In the genomic region with DNA sequence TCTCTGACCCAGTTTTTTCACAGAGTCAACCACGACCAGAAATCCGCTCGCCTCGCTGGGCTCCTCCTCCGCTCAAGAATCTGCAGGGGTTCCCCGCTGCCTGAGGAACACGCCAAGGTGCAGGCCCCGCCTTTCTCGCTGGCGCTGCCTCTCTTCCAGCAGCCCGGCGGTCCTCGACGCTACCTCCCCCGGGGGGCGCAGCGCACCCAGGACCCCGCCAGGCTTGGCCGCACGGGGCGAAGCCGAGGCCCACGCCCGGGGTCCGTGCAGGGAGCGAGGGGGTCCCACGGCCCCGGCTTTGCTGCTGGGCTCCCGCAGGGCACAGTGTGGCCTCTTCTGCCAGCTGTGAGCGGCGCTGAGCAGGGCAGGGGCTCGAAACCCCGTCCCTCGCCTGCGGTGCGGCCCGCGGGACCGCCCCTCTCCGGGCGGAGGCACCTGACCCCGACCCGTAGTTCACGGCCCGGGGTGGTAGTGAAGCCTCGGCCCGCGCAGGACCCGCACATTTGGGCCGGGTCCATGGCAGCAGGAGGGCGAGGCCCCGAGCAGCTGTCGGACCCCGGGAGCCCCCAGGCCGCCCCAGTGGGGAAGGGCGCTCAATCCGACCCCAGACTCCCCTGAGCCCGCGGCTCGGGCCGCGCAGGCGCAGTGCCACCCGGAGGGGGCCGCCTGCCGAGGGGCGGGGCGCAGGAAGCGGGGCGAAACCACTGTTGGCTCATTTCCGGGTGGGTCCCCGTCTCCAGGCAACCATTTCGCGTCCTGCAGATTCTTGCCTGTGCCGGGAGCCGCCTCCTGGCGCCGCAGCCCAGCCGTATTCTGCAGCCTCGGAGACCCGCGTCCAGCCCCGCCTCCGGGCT, we compare ENCODE assay signal across 1 cellular context.
TF ChIP-seq lines count a peak whose summit lies in the region.

No MANE protein-coding gene starts in this region.

TF ChIP-seq in GM12878, 131 proteins besides CTCF, POLR2A, EP300 and RAD21 (continued from another document):
- TF ChIP-seq, protein P1, sequence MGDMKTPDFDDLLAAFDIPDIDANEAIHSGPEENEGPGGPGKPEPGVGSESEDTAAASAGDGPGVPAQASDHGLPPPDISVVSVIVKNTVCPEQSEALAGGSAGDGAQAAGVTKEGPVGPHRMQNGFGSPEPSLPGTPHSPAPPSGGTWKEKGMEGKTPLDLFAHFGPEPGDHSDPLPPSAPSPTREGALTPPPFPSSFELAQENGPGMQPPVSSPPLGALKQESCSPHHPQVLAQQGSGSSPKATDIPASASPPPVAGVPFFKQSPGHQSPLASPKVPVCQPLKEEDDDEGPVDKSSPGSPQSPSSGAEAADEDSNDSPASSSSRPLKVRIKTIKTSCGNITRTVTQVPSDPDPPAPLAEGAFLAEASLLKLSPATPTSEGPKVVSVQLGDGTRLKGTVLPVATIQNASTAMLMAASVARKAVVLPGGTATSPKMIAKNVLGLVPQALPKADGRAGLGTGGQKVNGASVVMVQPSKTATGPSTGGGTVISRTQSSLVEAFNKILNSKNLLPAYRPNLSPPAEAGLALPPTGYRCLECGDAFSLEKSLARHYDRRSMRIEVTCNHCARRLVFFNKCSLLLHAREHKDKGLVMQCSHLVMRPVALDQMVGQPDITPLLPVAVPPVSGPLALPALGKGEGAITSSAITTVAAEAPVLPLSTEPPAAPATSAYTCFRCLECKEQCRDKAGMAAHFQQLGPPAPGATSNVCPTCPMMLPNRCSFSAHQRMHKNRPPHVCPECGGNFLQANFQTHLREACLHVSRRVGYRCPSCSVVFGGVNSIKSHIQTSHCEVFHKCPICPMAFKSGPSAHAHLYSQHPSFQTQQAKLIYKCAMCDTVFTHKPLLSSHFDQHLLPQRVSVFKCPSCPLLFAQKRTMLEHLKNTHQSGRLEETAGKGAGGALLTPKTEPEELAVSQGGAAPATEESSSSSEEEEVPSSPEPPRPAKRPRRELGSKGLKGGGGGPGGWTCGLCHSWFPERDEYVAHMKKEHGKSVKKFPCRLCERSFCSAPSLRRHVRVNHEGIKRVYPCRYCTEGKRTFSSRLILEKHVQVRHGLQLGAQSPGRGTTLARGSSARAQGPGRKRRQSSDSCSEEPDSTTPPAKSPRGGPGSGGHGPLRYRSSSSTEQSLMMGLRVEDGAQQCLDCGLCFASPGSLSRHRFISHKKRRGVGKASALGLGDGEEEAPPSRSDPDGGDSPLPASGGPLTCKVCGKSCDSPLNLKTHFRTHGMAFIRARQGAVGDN (IDR thresholded peaks at IDR 0.05), result peak; percentile 28
- TF ChIP-seq ASH2L (IDR thresholded peaks at IDR 0.05; ENCODE audit: borderline replicate concordance, low read depth), result no peak
- peak; percentile 45 for TF ChIP-seq RUNX3 (IDR thresholded peaks at IDR 0.05; ENCODE audit: low read length)
- TF ChIP-seq SMAD5 (IDR thresholded peaks at IDR 0.05; ENCODE audit: low read depth), result 0 out of 2 replicates have a peak, but pooled peaks have one; percentile 15
- TF ChIP-seq ZNF217 (IDR thresholded peaks at IDR 0.05), result peak; percentile 62; the same call in 1 of the 2 replicates
- TF ChIP-seq BRCA1 (IDR thresholded peaks at IDR 0.05; ENCODE audit: low read depth, low read length), result no peak
- TF ChIP-seq NR2C1 (IDR thresholded peaks at IDR 0.05), result no peak; the same call in 1 of the 2 replicates
- no peak for TF ChIP-seq TARDBP (IDR thresholded peaks at IDR 0.05; ENCODE audit: borderline replicate concordance)
- TF ChIP-seq ZBTB33 (IDR thresholded peaks at IDR 0.05), result no peak
- no peak for TF ChIP-seq YBX1 (IDR thresholded peaks at IDR 0.05)
- no peak for TF ChIP-seq TBL1XR1 (IDR thresholded peaks at IDR 0.05; ENCODE audit: low read depth, low read length)
- TF ChIP-seq SP1 (IDR thresholded peaks at IDR 0.05; ENCODE audit: low read depth, low read length), result peak; percentile 47
- TF ChIP-seq HDAC2 (IDR thresholded peaks at IDR 0.05), result no peak
- TF ChIP-seq, protein P2, sequence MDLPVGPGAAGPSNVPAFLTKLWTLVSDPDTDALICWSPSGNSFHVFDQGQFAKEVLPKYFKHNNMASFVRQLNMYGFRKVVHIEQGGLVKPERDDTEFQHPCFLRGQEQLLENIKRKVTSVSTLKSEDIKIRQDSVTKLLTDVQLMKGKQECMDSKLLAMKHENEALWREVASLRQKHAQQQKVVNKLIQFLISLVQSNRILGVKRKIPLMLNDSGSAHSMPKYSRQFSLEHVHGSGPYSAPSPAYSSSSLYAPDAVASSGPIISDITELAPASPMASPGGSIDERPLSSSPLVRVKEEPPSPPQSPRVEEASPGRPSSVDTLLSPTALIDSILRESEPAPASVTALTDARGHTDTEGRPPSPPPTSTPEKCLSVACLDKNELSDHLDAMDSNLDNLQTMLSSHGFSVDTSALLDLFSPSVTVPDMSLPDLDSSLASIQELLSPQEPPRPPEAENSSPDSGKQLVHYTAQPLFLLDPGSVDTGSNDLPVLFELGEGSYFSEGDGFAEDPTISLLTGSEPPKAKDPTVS (IDR thresholded peaks at IDR 0.05; ENCODE audit: low read depth, low read length), result no peak
- TF ChIP-seq MXI1 (IDR thresholded peaks at IDR 0.05; ENCODE audit: low read depth, low read length), result peak; percentile 93
- no peak for TF ChIP-seq ZNF274 (IDR thresholded peaks at IDR 0.05; ENCODE audit: insufficient read depth, insufficient read length)
- TF ChIP-seq, protein P3, sequence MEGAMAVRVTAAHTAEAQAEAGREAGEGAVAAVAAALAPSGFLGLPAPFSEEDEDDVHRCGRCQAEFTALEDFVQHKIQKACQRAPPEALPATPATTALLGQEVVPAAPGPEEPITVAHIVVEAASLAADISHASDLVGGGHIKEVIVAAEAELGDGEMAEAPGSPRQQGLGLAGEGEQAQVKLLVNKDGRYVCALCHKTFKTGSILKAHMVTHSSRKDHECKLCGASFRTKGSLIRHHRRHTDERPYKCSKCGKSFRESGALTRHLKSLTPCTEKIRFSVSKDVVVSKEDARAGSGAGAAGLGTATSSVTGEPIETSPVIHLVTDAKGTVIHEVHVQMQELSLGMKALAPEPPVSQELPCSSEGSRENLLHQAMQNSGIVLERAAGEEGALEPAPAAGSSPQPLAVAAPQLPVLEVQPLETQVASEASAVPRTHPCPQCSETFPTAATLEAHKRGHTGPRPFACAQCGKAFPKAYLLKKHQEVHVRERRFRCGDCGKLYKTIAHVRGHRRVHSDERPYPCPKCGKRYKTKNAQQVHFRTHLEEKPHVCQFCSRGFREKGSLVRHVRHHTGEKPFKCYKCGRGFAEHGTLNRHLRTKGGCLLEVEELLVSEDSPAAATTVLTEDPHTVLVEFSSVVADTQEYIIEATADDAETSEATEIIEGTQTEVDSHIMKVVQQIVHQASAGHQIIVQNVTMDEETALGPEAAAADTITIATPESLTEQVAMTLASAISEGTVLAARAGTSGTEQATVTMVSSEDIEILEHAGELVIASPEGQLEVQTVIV (IDR thresholded peaks at IDR 0.05; ENCODE audit: borderline replicate concordance, partially characterized antibody), result no peak
- TF ChIP-seq PAX5 (IDR thresholded peaks at IDR 0.05; ENCODE audit: borderline replicate concordance, low read depth, low read length), result no peak; the same call in 1 of the 2 replicates
- no peak for TF ChIP-seq STAT1 (conservative IDR thresholded peaks at IDR 0.05)
- no peak for TF ChIP-seq SREBF1 (IDR thresholded peaks at IDR 0.05; ENCODE audit: low read length)
- TF ChIP-seq BHLHE40 (IDR thresholded peaks at IDR 0.05; ENCODE audit: borderline replicate concordance in 1 of 2, low read depth in 2 of 2, low read length in 1 of 2), result peak in 1 of 2 experiments; percentile 61
- TF ChIP-seq, protein P4, sequence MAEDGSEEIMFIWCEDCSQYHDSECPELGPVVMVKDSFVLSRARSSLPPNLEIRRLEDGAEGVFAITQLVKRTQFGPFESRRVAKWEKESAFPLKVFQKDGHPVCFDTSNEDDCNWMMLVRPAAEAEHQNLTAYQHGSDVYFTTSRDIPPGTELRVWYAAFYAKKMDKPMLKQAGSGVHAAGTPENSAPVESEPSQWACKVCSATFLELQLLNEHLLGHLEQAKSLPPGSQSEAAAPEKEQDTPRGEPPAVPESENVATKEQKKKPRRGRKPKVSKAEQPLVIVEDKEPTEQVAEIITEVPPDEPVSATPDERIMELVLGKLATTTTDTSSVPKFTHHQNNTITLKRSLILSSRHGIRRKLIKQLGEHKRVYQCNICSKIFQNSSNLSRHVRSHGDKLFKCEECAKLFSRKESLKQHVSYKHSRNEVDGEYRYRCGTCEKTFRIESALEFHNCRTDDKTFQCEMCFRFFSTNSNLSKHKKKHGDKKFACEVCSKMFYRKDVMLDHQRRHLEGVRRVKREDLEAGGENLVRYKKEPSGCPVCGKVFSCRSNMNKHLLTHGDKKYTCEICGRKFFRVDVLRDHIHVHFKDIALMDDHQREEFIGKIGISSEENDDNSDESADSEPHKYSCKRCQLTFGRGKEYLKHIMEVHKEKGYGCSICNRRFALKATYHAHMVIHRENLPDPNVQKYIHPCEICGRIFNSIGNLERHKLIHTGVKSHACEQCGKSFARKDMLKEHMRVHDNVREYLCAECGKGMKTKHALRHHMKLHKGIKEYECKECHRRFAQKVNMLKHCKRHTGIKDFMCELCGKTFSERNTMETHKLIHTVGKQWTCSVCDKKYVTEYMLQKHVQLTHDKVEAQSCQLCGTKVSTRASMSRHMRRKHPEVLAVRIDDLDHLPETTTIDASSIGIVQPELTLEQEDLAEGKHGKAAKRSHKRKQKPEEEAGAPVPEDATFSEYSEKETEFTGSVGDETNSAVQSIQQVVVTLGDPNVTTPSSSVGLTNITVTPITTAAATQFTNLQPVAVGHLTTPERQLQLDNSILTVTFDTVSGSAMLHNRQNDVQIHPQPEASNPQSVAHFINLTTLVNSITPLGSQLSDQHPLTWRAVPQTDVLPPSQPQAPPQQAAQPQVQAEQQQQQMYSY (CRISPR knock-in tag; IDR thresholded peaks at IDR 0.05), result no peak
- TF ChIP-seq EZH2 (IDR thresholded peaks at IDR 0.05; ENCODE audit: borderline replicate concordance, control insufficient read depth, low read depth, low read length), result no peak
- TF ChIP-seq PML (IDR thresholded peaks at IDR 0.05; ENCODE audit: low read length), result no peak
- TF ChIP-seq SMAD1 (IDR thresholded peaks at IDR 0.05; ENCODE audit: low read depth, partially characterized antibody), result no peak
- no peak for TF ChIP-seq SREBF2 (IDR thresholded peaks at IDR 0.05; ENCODE audit: low read length)
